Comparison of ENCODE assay signal across 13 cellular contexts in the genomic region with DNA sequence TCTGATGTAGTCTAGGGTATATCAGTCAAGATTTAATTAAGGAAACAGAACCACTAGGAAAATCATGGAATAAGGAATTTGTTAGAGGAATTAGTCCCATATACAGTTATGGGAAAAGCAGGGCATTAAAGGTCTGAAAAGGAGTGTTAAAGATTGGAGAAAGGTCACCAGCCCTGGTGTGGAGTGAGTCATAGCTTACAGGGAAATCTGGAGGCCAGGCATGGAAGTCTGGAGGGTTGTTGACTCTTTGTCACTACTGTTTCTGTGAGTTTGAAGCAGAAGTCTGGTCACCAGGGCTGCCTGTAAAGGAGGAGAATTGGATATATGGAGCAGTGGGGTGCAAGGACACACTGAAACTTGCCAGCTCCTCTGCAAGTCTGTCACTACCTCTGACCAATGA. TPM values are rescaled to one million over a fixed set of nuclear protein-coding genes. Genes with fewer than 3 reads are reported as not detected.
DNase-seq lines count a peak whose midpoint lies in the region; ATAC-seq and TF ChIP-seq lines count a peak whose summit lies in the region.
"Had no signal": no experiment of that assay in that cellular context is flagged by ENCODE, and none has a peak within 500 bp of the region (broad histone marks: within the 10 kb centered on the region; RNA-seq: fewer than 3 reads in every experiment).

No MANE protein-coding gene starts in this region.

- CTCF ChIA-PET in activated CD4-positive, alpha-beta T cell treated with anti-CD3 and anti-CD28 coated beads for 36 hours (lab: Charles Lee), result interaction anchor here (1.1 to 1.4 kb wide), 2 partner anchors 15 to 18 kb away, joined by 3 to 4 read pairs; no protein-coding TSS in a partner anchor
- CTCF ChIA-PET in PC-9 (lab: Charles Lee), result no interaction called here
- CTCF ChIA-PET in activated CD8-positive, alpha-beta memory T cell treated with anti-CD3 and anti-CD28 coated beads, Interleukin-2, amount 10 ng/mL, durations not matched to agents 7 days and 5 days (lab: Charles Lee), result interaction anchor here (0.7 kb wide), 1 partner anchor 9 kb away, joined by 3 read pairs; no protein-coding TSS in a partner anchor

- peak; percentile 39 for ATAC-seq in activated CD4-positive, alpha-beta T cell treated with anti-CD3 and anti-CD28 coated beads for 36 hours
- ATAC-seq in activated CD8-positive, alpha-beta memory T cell treated with anti-CD3 and anti-CD28 coated beads, Interleukin-2, amount 10 ng/mL, durations not matched to agents 7 days and 5 days, result no peak

- POLR2A ChIA-PET in activated CD4-positive, alpha-beta T cell treated with anti-CD3 and anti-CD28 coated beads for 36 hours (lab: Charles Lee), result no interaction called here
- POLR2A ChIA-PET in PC-9 (lab: Charles Lee; ENCODE audit: unreplicated experiment), result interaction anchor here (0.6 kb wide), 1 partner anchor 31 kb away, joined by 3 read pairs; no protein-coding TSS in a partner anchor

- peak overlapping the region; percentile 7; the same call in 1 of the 2 replicates for H3K4me2 ChIP-seq in PC-9

- H3K27me3 Mint-ChIP-seq in activated CD4-positive, alpha-beta T cell treated with anti-CD3 and anti-CD28 coated beads for 36 hours, result no peaks in the 10 kb centered on the region
- H3K27me3 Mint-ChIP-seq in activated CD8-positive, alpha-beta memory T cell treated with anti-CD3 and anti-CD28 coated beads, Interleukin-2, amount 10 ng/mL, durations not matched to agents 7 days and 5 days, result no peaks in the 10 kb centered on the region
- no peaks in the 10 kb centered on the region for H3K27me3 Mint-ChIP-seq in endodermal cell (ENCODE audit: insufficient read depth)

- H3K9me3 ChIP-seq in PC-9 (ENCODE audit: insufficient read depth, low read depth) (no peaks in the 10 kb centered on the region), endodermal cell (ENCODE audit: control insufficient read depth, low read length) (peaks cover 12% of the 10 kb centered on the region)

- H3K27me3 ChIP-seq in PC-9 (ENCODE audit: insufficient read depth, low read depth) (no peaks in the 10 kb centered on the region), endodermal cell (ENCODE audit: control insufficient read depth, insufficient read depth, low read length, poor library complexity, severe bottlenecking) (no peaks in the 10 kb centered on the region)

- H4K20me1 ChIP-seq in PC-9 (ENCODE audit: insufficient read depth), result peaks cover 25% of the 10 kb centered on the region

- no peaks in the 10 kb centered on the region for H3K9me2 ChIP-seq in PC-9 (ENCODE audit: insufficient read depth)

- H3K4me3 ChIP-seq in PC-9, result no peak overlapping the region
- H3K4me3 ChIP-seq in fibroblast of the aortic adventitia (ENCODE audit: low read depth, low read length), result no peak overlapping the region
- no peak overlapping the region for H3K4me3 ChIP-seq in endodermal cell (ENCODE audit: low read length)

- H3F3A ChIP-seq in PC-9 (ENCODE audit: insufficient read depth, low read depth), result no peaks in the 10 kb centered on the region; the same call in 1 of the 2 replicates

- H3K36me3 Mint-ChIP-seq in activated CD4-positive, alpha-beta T cell treated with anti-CD3 and anti-CD28 coated beads for 36 hours (ENCODE audit: low read depth), result peaks cover 63% of the 10 kb centered on the region
- peaks cover 68% of the 10 kb centered on the region for H3K36me3 Mint-ChIP-seq in activated CD8-positive, alpha-beta memory T cell treated with anti-CD3 and anti-CD28 coated beads, Interleukin-2, amount 10 ng/mL, durations not matched to agents 7 days and 5 days
- peaks cover 69% of the 10 kb centered on the region for H3K36me3 Mint-ChIP-seq in endodermal cell (ENCODE audit: low read depth)

- no peak overlapping the region for H2AFZ ChIP-seq in PC-9

- peaks cover 26% of the 10 kb centered on the region for H3K36me3 ChIP-seq in PC-9 (ENCODE audit: low read depth)
- peaks cover 76% of the 10 kb centered on the region for H3K36me3 ChIP-seq in endodermal cell (ENCODE audit: control insufficient read depth, insufficient read depth, low read length)

- no peaks in the 10 kb centered on the region for H3K9me3 Mint-ChIP-seq in activated CD4-positive, alpha-beta T cell treated with anti-CD3 and anti-CD28 coated beads for 36 hours (ENCODE audit: low read depth)
- H3K9me3 Mint-ChIP-seq in activated CD8-positive, alpha-beta memory T cell treated with anti-CD3 and anti-CD28 coated beads, Interleukin-2, amount 10 ng/mL, durations not matched to agents 7 days and 5 days (ENCODE audit: low read depth), result peaks cover 1% of the 10 kb centered on the region
- no peaks in the 10 kb centered on the region for H3K9me3 Mint-ChIP-seq in endodermal cell

- no peak overlapping the region for H3K27ac ChIP-seq in PC-9
- H3K27ac ChIP-seq in endodermal cell (ENCODE audit: low read depth, low read length), result no peak overlapping the region

- intact Hi-C loops in activated CD4-positive, alpha-beta T cell treated with anti-CD3 and anti-CD28 coated beads for 36 hours (cut with DNase I, micrococcal nuclease), result no loop called here
- intact Hi-C loops in PC-9 (cut with micrococcal nuclease; ENCODE audit: unreplicated experiment), result no loop called here

- no peak overlapping the region for H3K9ac ChIP-seq in endodermal cell (ENCODE audit: extremely low read depth, low read length, poor library complexity, severe bottlenecking)

- no peak for DNase-seq in activated CD4-positive, alpha-beta T cell treated with anti-CD3 and anti-CD28 coated beads for 36 hours
- DNase-seq in activated CD4-positive, alpha-beta T cell treated with anti-CD3 and anti-CD28 coated beads, Interleukin-2, amount 50 U/mL, for 48 hours, result no peak
- DNase-seq in PC-9 (peak; percentile 3 to 42), fibroblast of the aortic adventitia (ENCODE audit: low read depth) (peak; percentile 41), pulmonary artery endothelial cell (ENCODE audit: low read depth, low spot score) (peak; percentile 39), H4 (ENCODE audit: low spot score) (no peak), endodermal cell (no peak)
- DNase-seq in activated CD8-positive, alpha-beta memory T cell treated with anti-CD3 and anti-CD28 coated beads, Interleukin-2, amount 10 ng/mL, durations not matched to agents 7 days and 5 days, result no peak
- DNase-seq: 8988T; activated gamma-delta T cell; effector memory CD4-positive, alpha-beta T cell; NCI-H1694 treated with DMSO at 0.1 percent for 48 hours; retina had no signal

- peaks cover 27% of the 10 kb centered on the region for H3K4me1 Mint-ChIP-seq in activated CD4-positive, alpha-beta T cell treated with anti-CD3 and anti-CD28 coated beads for 36 hours
- peaks cover 12% of the 10 kb centered on the region for H3K4me1 Mint-ChIP-seq in activated CD8-positive, alpha-beta memory T cell treated with anti-CD3 and anti-CD28 coated beads, Interleukin-2, amount 10 ng/mL, durations not matched to agents 7 days and 5 days
- peaks cover 5% of the 10 kb centered on the region for H3K4me1 Mint-ChIP-seq in endodermal cell

- TF ChIP-seq CTCF in PC-9 (conservative IDR thresholded peaks at IDR 0.05) (no peak), fibroblast of the aortic adventitia (IDR thresholded peaks at IDR 0.05; ENCODE audit: insufficient read depth, low read length) (no peak), endodermal cell (conservative IDR thresholded peaks at IDR 0.05) (no peak)

- peaks cover 14% of the 10 kb centered on the region; the same call in 1 of the 2 replicates for H3K4me1 ChIP-seq in PC-9 (replicated peaks; ENCODE audit: insufficient read depth)
- H3K4me1 ChIP-seq in endodermal cell (ENCODE audit: control insufficient read depth, insufficient read depth, low read length), result no peaks in the 10 kb centered on the region

- BruUV-seq in PC-9 (replicated peaks; lab: Mats Ljungman, UMichigan), result no TSS peak

- peaks cover 42% of the 10 kb centered on the region for H3K79me2 ChIP-seq in PC-9 (ENCODE audit: low read depth)

- no peak overlapping the region for H3K4me3 Mint-ChIP-seq in activated CD4-positive, alpha-beta T cell treated with anti-CD3 and anti-CD28 coated beads for 36 hours
- no peak overlapping the region for H3K4me3 Mint-ChIP-seq in activated CD8-positive, alpha-beta memory T cell treated with anti-CD3 and anti-CD28 coated beads, Interleukin-2, amount 10 ng/mL, durations not matched to agents 7 days and 5 days
- H3K4me3 Mint-ChIP-seq in endodermal cell, result no peak overlapping the region

- H3K27ac Mint-ChIP-seq in activated CD4-positive, alpha-beta T cell treated with anti-CD3 and anti-CD28 coated beads for 36 hours, result peak overlapping the region; percentile 21
- H3K27ac Mint-ChIP-seq in activated CD8-positive, alpha-beta memory T cell treated with anti-CD3 and anti-CD28 coated beads, Interleukin-2, amount 10 ng/mL, durations not matched to agents 7 days and 5 days, result no peak overlapping the region
- H3K27ac Mint-ChIP-seq in endodermal cell, result no peak overlapping the region

RNA-seq across cellular contexts. Expression of a gene that starts 28.6 kb away (rescaled TPM):
- 10 to 100 TPM; 25.1 to 28.9 TPM for total RNA-seq in activated CD4-positive, alpha-beta T cell treated with anti-CD3 and anti-CD28 coated beads for 36 hours
- total RNA-seq in PC-9 (2021) (17.8 and 24.0 TPM in 2 replicates), fibroblast of the aortic adventitia (ENCODE audit: low replicate concordance) (27.2 and 29.0 TPM in 2 replicates), pulmonary artery endothelial cell (21.1 and 28.5 TPM in 2 replicates), endodermal cell (10 to 100 TPM; 28.9 to 30.5 TPM)
- 10 to 100 TPM; 22.2 to 26.2 TPM for total RNA-seq in activated CD8-positive, alpha-beta memory T cell treated with anti-CD3 and anti-CD28 coated beads, Interleukin-2, amount 10 ng/mL, durations not matched to agents 7 days and 5 days
- 29.0 and 34.7 TPM in 2 replicates for total RNA-seq in H4 (2014; rRNA removed; shearing (Covaris generic))
- 28.9 TPM for polyA plus RNA-seq in endodermal cell (2013, experiment 1 of 2)
- 29.1 TPM for polyA plus RNA-seq in endodermal cell (2013, experiment 2 of 2)

Comparison
In these comparisons a context has a peak if more than half of its experiments do, and no peak if none do; other contexts are left out.
1. DNase-seq: peak in PC-9 (2 of 2), fibroblast of the aortic adventitia (single experiment) and pulmonary artery endothelial cell (single experiment); none in activated CD4-positive, alpha-beta T cell treated with anti-CD3 and anti-CD28 coated beads for 36 hours (single experiment), activated CD4-positive, alpha-beta T cell treated with anti-CD3 and anti-CD28 coated beads, Interleukin-2, amount 50 U/mL, for 48 hours (0 of 2), activated CD8-positive, alpha-beta memory T cell treated with anti-CD3 and anti-CD28 coated beads, Interleukin-2, amount 10 ng/mL, durations not matched to agents 7 days and 5 days (single experiment), H4 (single experiment) and endodermal cell (single experiment).